Comparison of ENCODE assay signal across 20 cellular contexts in the genomic region with DNA sequence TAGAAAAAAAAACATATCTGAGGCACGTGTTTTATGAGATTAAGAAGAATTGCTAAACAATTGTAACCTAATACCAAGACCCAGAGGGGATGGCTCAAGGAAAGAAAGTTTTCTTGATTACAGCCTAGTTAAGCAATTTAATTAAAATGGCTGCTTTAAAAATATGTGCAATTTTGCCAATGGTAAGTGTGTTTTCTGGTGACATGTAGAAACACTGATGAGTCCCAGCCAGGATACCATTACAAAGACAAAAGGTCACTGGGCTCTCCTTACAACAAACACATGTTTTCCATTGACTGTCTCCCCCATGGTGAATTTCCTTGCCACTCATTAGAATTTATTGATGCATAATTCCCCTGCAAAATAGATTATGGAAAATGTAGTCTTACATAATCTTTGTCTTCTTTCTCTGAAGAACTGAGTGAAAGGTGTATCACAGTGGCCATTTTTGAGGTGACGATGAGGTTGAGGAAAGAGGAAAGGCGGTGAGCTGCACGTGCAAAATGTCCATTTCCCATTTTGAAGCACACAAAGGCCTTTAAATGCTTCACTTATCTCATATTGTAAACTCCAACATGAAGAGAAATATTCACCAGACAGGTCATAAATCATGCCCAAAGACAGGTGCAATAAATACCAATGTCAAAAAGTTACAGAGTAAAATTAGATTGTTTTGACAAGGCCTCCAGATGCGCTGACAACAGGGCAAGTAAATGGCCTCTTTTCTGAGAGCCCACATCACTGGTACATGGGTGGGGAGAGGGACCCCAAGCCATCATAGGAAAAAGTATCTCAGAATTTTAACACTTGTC.
"Had no signal": no experiment of that assay in that cellular context is flagged by ENCODE, and none has a peak within 500 bp of the region (broad histone marks: within the 10 kb centered on the region; RNA-seq: fewer than 3 reads in every experiment).

No MANE protein-coding gene starts in this region.

- H3K27me3 ChIP-seq: esophagus muscularis mucosa, gastrocnemius medialis, right lobe of liver, testis, tibial nerve, upper lobe of right lung had no signal

- H3K4me1 ChIP-seq: esophagus muscularis mucosa, gastrocnemius medialis, left ventricle myocardium inferior, lower lobe of right lung, psoas muscle, testis, tibial nerve, upper lobe of right lung had no signal

- H3K36me3 ChIP-seq: esophagus muscularis mucosa, gastrocnemius medialis, left ventricle myocardium inferior, lower lobe of right lung, right lobe of liver, tibial nerve, upper lobe of right lung had no signal

- H3K9me3 ChIP-seq: esophagus muscularis mucosa, gastrocnemius medialis, lower lobe of right lung, psoas muscle, right lobe of liver, testis, tibial nerve, upper lobe of right lung had no signal

- ATAC-seq: gastrocnemius medialis; lower lobe of right lung; natural killer cell treated with Interleukin-12 subunit alpha and Interleukin-12 subunit beta and Interleukin-15 and Interleukin-18, amount 100 ng/mL, for 72 hours; psoas muscle; right lobe of liver; stimulated activated naive B cell treated with anti-CD40 and anti-IgM and Interleukin-4, amounts not matched to agents 10 μg/mL and 1 μg/mL and 100 μg/mL, for 72 hours; stimulated activated naive CD8-positive, alpha-beta T cell treated with anti-CD3 and anti-CD28 coated beads, Interleukin-15, amount 100 ng/mL, for 72 hours; upper lobe of right lung had no signal

- H3K27ac ChIP-seq: epithelial cell of prostate, esophagus muscularis mucosa, gastrocnemius medialis, left ventricle myocardium inferior, lower lobe of right lung, psoas muscle, right lobe of liver, skin epidermis, testis, tibial nerve, upper lobe of right lung had no signal

- H3K4me3 ChIP-seq: esophagus muscularis mucosa, gastrocnemius medialis, left ventricle myocardium inferior, lower lobe of right lung, psoas muscle, right lobe of liver, skin epidermis, testis, tibial nerve, upper lobe of right lung had no signal

- DNase-seq: effector memory CD4-positive, alpha-beta T cell; gastrocnemius medialis; glutamatergic neuron; islet precursor cell; left ventricle myocardium inferior; lower lobe of right lung; psoas muscle; retina; right lobe of liver; stimulated activated CD4-positive, alpha-beta T cell treated with anti-CD3 and anti-CD28 coated beads, Interleukin-2, amount 100 ng/mL, for 24 hours; stimulated activated CD4-positive, alpha-beta T cell treated with anti-CD3 and anti-CD28 coated beads, Interleukin-4, amount 100 ng/mL, for 4 hours; stimulated activated naive B cell treated with anti-CD40 and anti-IgM and Interleukin-4, amounts not matched to agents 10 μg/mL and 1 μg/mL and 100 μg/mL, for 72 hours; stimulated activated naive CD8-positive, alpha-beta T cell treated with anti-CD3 and anti-CD28 coated beads, Interleukin-15, amount 100 ng/mL, for 72 hours; testis; upper lobe of right lung had no signal
